ENCODE assay signal across 1 cellular context in genomic region chr7:123581162-123581459, GRCh38.
TF ChIP-seq lines count a peak whose summit lies in the region.

No MANE protein-coding gene starts in this region.

TF ChIP-seq in HCT116, 20 proteins besides CTCF, POLR2A, EP300 and RAD21 (continued from another document):
- no peak for TF ChIP-seq JUND (IDR thresholded peaks at IDR 0.05)
- no peak for TF ChIP-seq SIN3A (IDR thresholded peaks at IDR 0.05; ENCODE audit: low read depth)
